Comparison of ENCODE assay signal across 1 cellular context in genomic region chr19:19110410-19111137, GRCh38.
TF ChIP-seq lines count a peak whose summit lies in the region.

No MANE protein-coding gene starts in this region.

TF ChIP-seq in liver, 16 proteins besides CTCF, POLR2A, EP300 and RAD21 (continued from another document):
- TF ChIP-seq REST (IDR thresholded peaks at IDR 0.05) (no peak), GABPA (IDR thresholded peaks at IDR 0.05 in 1 of 2, conservative IDR thresholded peaks at IDR 0.05 in 1 of 2) (no peak), HNF4G (IDR thresholded peaks at IDR 0.05) (no peak), YY1 (IDR thresholded peaks at IDR 0.05) (no peak), ZBTB33 (IDR thresholded peaks at IDR 0.05) (no peak), FOXA2 (IDR thresholded peaks at IDR 0.05) (no peak), ATF3 (IDR thresholded peaks at IDR 0.05) (no peak), FOXA1 (IDR thresholded peaks at IDR 0.05) (no peak)
